20 cellular contexts compared by ENCODE assay signal in the genomic region with DNA sequence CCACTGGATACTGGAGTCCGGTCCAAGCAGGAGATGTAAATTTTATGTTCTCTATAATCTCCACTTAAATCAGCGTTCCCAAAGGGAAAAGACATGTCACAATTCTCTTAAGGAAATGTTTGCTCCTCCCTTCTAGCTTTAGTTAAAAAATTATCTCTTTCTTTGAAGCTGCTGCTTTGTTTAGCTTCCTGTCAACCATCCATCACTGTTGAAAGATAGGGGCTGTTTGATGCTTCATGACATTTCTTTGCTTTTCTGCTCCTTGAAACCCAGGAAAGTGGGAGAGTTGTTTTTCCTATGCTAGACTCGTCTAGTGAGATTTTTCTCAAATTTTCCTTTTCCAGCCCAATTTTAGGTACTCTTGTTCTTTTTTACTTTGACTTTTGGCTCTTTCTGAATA. TPM values are rescaled to one million over a fixed set of nuclear protein-coding genes. Genes with fewer than 3 reads are reported as not detected.
DNase-seq lines count a peak whose midpoint lies in the region; ATAC-seq and TF ChIP-seq lines count a peak whose summit lies in the region.
"Had no signal": no experiment of that assay in that cellular context is flagged by ENCODE, and none has a peak within 500 bp of the region (broad histone marks: within the 10 kb centered on the region; RNA-seq: fewer than 3 reads in every experiment).

No MANE protein-coding gene starts in this region.

- H3K27me3 ChIP-seq in ectodermal cell (ENCODE audit: control insufficient read depth, insufficient read depth, low read length, poor library complexity, severe bottlenecking), result no peaks in the 10 kb centered on the region
- no peaks in the 10 kb centered on the region for H3K27me3 ChIP-seq in neural cell (ENCODE audit: insufficient read depth, low read depth, low read length)
- H3K27me3 ChIP-seq: BLaER1 treated with 17β-estradiol and CSF1 and Interleukin-3, amounts not matched to agents 10 nM and 100 nM had no signal

- H3K36me3 ChIP-seq in ectodermal cell (ENCODE audit: control insufficient read depth, insufficient read depth, low read length) (no peaks in the 10 kb centered on the region), neural cell (ENCODE audit: insufficient read depth, low read length) (no peaks in the 10 kb centered on the region)
- H3K36me3 ChIP-seq: BE2C; BLaER1 treated with 17β-estradiol and CSF1 and Interleukin-3, amounts not matched to agents 10 nM and 100 nM had no signal

- no peak overlapping the region for H2AFZ ChIP-seq in neural cell (ENCODE audit: low read depth, low read length)

- H3K79me2 ChIP-seq in neural cell (replicated peaks; ENCODE audit: insufficient read depth, low read length), result no peaks in the 10 kb centered on the region

- peaks cover 29% of the 10 kb centered on the region for H3K4me1 ChIP-seq in ectodermal cell (ENCODE audit: control insufficient read depth, insufficient read depth, low read length)
- H3K4me1 ChIP-seq: BE2C had no signal

- no peaks in the 10 kb centered on the region for H3F3A ChIP-seq in neural cell (ENCODE audit: insufficient read depth, low read length, poor library complexity, severe bottlenecking)

- WGBS in ectodermal cell, 2 experiments, result 51 to 58% methylated on average over 3 of the region's 3 CpGs

- no peaks in the 10 kb centered on the region for H4K20me1 ChIP-seq in neural cell (ENCODE audit: insufficient read depth)
- H4K20me1 ChIP-seq: BLaER1 treated with 17β-estradiol and CSF1 and Interleukin-3, amounts not matched to agents 10 nM and 100 nM had no signal

- TF ChIP-seq RAD21 in neural cell (conservative IDR thresholded peaks at IDR 0.05), result no peak

- no peaks in the 10 kb centered on the region for H3K9me2 ChIP-seq in neural cell (ENCODE audit: insufficient read depth, low read length)

- TF ChIP-seq POLR2A in GM18505 (IDR thresholded peaks at IDR 0.05; ENCODE audit: borderline replicate concordance, extremely low read depth, insufficient read depth, insufficient read length), result no peak

- DNase-seq in DMS53 (lab: John Stamatoyannopoulos, UW) (peak; percentile 8), DMS53 treated with DMSO at 0.1 percent for 48 hours (lab: John Stamatoyannopoulos, UW; ENCODE audit: unreplicated experiment) (no peak), NCI-H1436 treated with DMSO at 0.1 percent for 48 hours (lab: John Stamatoyannopoulos, UW) (no peak), D341Med (ENCODE audit: low spot score) (no peak)
- DNase-seq: AML-193; BE2C; Calu3; CD4-positive, alpha-beta T cell; CD8-positive, alpha-beta memory T cell; DMS153; DMS79 treated with DMSO at 0.1 percent for 48 hours; GF-D8; GOT3; H7; HCEC 1CT had no signal

- H3K9me3 ChIP-seq in ectodermal cell (ENCODE audit: control insufficient read depth, low read length) (no peaks in the 10 kb centered on the region), neural cell (ENCODE audit: low read length) (no peaks in the 10 kb centered on the region)
- H3K9me3 ChIP-seq: BE2C; BLaER1 treated with 17β-estradiol and CSF1 and Interleukin-3, amounts not matched to agents 10 nM and 100 nM had no signal

- no peak overlapping the region for H3K4me2 ChIP-seq in neural cell (ENCODE audit: low read length)

- TF ChIP-seq CTCF in neural cell (IDR thresholded peaks at IDR 0.05; ENCODE audit: poor library complexity, severe bottlenecking), result no peak

- peak overlapping the region; percentile 30 for H3K27ac ChIP-seq in ectodermal cell (ENCODE audit: insufficient read depth, low read depth, low read length, poor library complexity, severe bottlenecking)
- H3K27ac ChIP-seq in neural cell (ENCODE audit: low read length), result no peak overlapping the region
- H3K27ac ChIP-seq: 22Rv1 had no signal

- H3K4me3 ChIP-seq in ectodermal cell (ENCODE audit: insufficient read depth, low read depth, low read length) (no peak overlapping the region), neural cell (ENCODE audit: low read length) (no peak overlapping the region)
- H3K4me3 ChIP-seq: BLaER1 treated with 17β-estradiol and CSF1 and Interleukin-3, amounts not matched to agents 10 nM and 100 nM had no signal

- peak; percentile 77 for TF ChIP-seq EP300 in neural cell (conservative IDR thresholded peaks at IDR 0.05; ENCODE audit: poor library complexity, severe bottlenecking)

- ATAC-seq in GM18505 (IDR thresholded peaks at IDR 0.05; ENCODE audit: unreplicated experiment), result no peak

- no peak overlapping the region for H3K9ac ChIP-seq in neural cell (ENCODE audit: low read length)
- H3K9ac ChIP-seq: BLaER1 treated with 17β-estradiol and CSF1 and Interleukin-3, amounts not matched to agents 10 nM and 100 nM had no signal

TF ChIP-seq in neural cell, 6 proteins besides CTCF, POLR2A, EP300 and RAD21:
- TF ChIP-seq POLR2AphosphoS5 (IDR thresholded peaks at IDR 0.05), result peak; percentile 58
- TF ChIP-seq MXI1 (conservative IDR thresholded peaks at IDR 0.05; ENCODE audit: poor library complexity, severe bottlenecking), result no peak

RNA-seq across cellular contexts. Expression of a gene that starts 31.9 kb away (rescaled TPM):
- polyA plus RNA-seq in ectodermal cell (2013, experiment 1 of 4), result 49.4 TPM
- polyA plus RNA-seq in ectodermal cell (2013, experiment 2 of 4), result 42.1 TPM
- 43.5 TPM for polyA plus RNA-seq in ectodermal cell (2013, experiment 3 of 4)
- 45.0 TPM for polyA plus RNA-seq in ectodermal cell (2013, experiment 4 of 4)
- 52.1 and 72.2 TPM in 2 replicates for polyA plus RNA-seq in neural cell
- 48.0 and 51.2 TPM in 2 replicates for polyA minus RNA-seq in neural cell
